1 cellular context compared by ENCODE assay signal in genomic region chr11:63944987-63945386, GRCh38.
TF ChIP-seq lines count a peak whose summit lies in the region.

No MANE protein-coding gene starts in this region.

TF ChIP-seq in K562, 482 proteins besides CTCF, POLR2A, EP300 and RAD21 (continued from another document):
- TF ChIP-seq TAF9B (IDR thresholded peaks at IDR 0.05; ENCODE audit: partially characterized antibody) = no peak
- no peak for TF ChIP-seq KHSRP (IDR thresholded peaks at IDR 0.05)
- TF ChIP-seq IRF9 (tag; IDR thresholded peaks at IDR 0.05) = no peak
- no peak for TF ChIP-seq ZNF75A (CRISPR knock-in tag; IDR thresholded peaks at IDR 0.05)
- TF ChIP-seq ZNF274 (IDR thresholded peaks at IDR 0.05; ENCODE audit: borderline replicate concordance, low read depth, low read length) = no peak
- TF ChIP-seq CTCFL (IDR thresholded peaks at IDR 0.05; ENCODE audit: borderline replicate concordance, insufficient read depth, low read depth, low read length, poor library complexity, severe bottlenecking) = no peak
- no peak for TF ChIP-seq ZNF511 (CRISPR knock-in tag; IDR thresholded peaks at IDR 0.05)
- TF ChIP-seq SAFB2 (IDR thresholded peaks at IDR 0.05; ENCODE audit: borderline replicate concordance, low read depth, low read length, severe bottlenecking) = no peak
- TF ChIP-seq ZNF280A (IDR thresholded peaks at IDR 0.05; ENCODE audit: low read depth, partially characterized antibody) = no peak
- TF ChIP-seq HCFC1 (IDR thresholded peaks at IDR 0.05; ENCODE audit: low read depth, low read length) = no peak
- TF ChIP-seq ZFP1 (CRISPR knock-in tag; IDR thresholded peaks at IDR 0.05) = no peak
- no peak for TF ChIP-seq ATF2 (CRISPR knock-in tag; IDR thresholded peaks at IDR 0.05)
- TF ChIP-seq ZNF146 (CRISPR knock-in tag; IDR thresholded peaks at IDR 0.05; ENCODE audit: unreplicated experiment) = no peak
- no peak for TF ChIP-seq SRSF7 (optimal IDR thresholded peaks at IDR 0.05; ENCODE audit: low read depth, low read length)
- TF ChIP-seq ZNF764 (CRISPR knock-in tag; IDR thresholded peaks at IDR 0.05; ENCODE audit: low read depth) = no peak
- 0 out of 2 replicates have a peak, but pooled peaks have one; percentile 6 for TF ChIP-seq TFAP4 (CRISPR knock-in tag; IDR thresholded peaks at IDR 0.05; ENCODE audit: borderline replicate concordance)
- TF ChIP-seq MGA (IDR thresholded peaks at IDR 0.05) = peak; percentile 79
- 0 out of 4 replicates have a peak, but pooled peaks of 1 of the 2 experiments have one; percentile 13 for TF ChIP-seq MNT (conservative IDR thresholded peaks at IDR 0.05)
- no peak for TF ChIP-seq NR2C2 (CRISPR knock-in tag; IDR thresholded peaks at IDR 0.05)
- TF ChIP-seq NR2C2 (tag; IDR thresholded peaks at IDR 0.05) = peak; percentile 50; the same call in 1 of the 2 replicates
- no peak for TF ChIP-seq GMEB1 (CRISPR knock-in tag; IDR thresholded peaks at IDR 0.05)
- no peak for TF ChIP-seq PKNOX1 (IDR thresholded peaks at IDR 0.05)
- TF ChIP-seq LCOR (CRISPR knock-in tag; IDR thresholded peaks at IDR 0.05) = no peak
- no peak for TF ChIP-seq MXI1 (IDR thresholded peaks at IDR 0.05; ENCODE audit: low read depth, low read length)
- TF ChIP-seq NFIC (IDR thresholded peaks at IDR 0.05) = no peak
- TF ChIP-seq ZNF444 (CRISPR knock-in tag; IDR thresholded peaks at IDR 0.05) = no peak
